8 cellular contexts compared by ENCODE assay signal in genomic region chr20:49937023-49937929, GRCh38. TPM values are rescaled to one million over a fixed set of nuclear protein-coding genes. Genes with fewer than 3 reads are reported as not detected.
A peak's percentile ranks its signal among the peaks of the same experiment; 100 is the strongest.
DNase-seq lines count a peak whose midpoint lies in the region; ATAC-seq and TF ChIP-seq lines count a peak whose summit lies in the region.

No MANE protein-coding gene starts in this region.

- no peak overlapping the region for H2BK15ac ChIP-seq in neuronal stem cell (ENCODE audit: low read length)

- ATAC-seq in GM19351 (IDR thresholded peaks at IDR 0.05; ENCODE audit: unreplicated experiment) = peak; percentile 5
- ATAC-seq in HG03095 (IDR thresholded peaks at IDR 0.05; ENCODE audit: unreplicated experiment) = no peak

- in situ Hi-C loops in GM13977 (cut with MboI; ENCODE audit: low pct_unique_long_range_greater_than_20kb, low sequenced_read_pairs, unreplicated experiment) = no loop called here

- H3K4me3 Mint-ChIP-seq in endodermal cell = peak overlapping the region; percentile 88

- no peaks in the 10 kb centered on the region for H3K27me3 ChIP-seq in endodermal cell (ENCODE audit: control insufficient read depth, insufficient read depth, low read length, poor library complexity, severe bottlenecking)
- no peaks in the 10 kb centered on the region for H3K27me3 ChIP-seq in neuronal stem cell (ENCODE audit: control insufficient read depth in 3 of 3, insufficient read depth in 3 of 3, low read depth in 1 of 3, low read length in 3 of 3)

- H3K9me3 ChIP-seq in endodermal cell (ENCODE audit: control insufficient read depth, low read length) (no peaks in the 10 kb centered on the region), neuronal stem cell (replicated peaks in 1 of 2; ENCODE audit: control insufficient read depth in 2 of 2, insufficient read depth in 1 of 2, low read depth in 1 of 2, low read length in 2 of 2) (no peaks in the 10 kb centered on the region)

- H3K9me3 Mint-ChIP-seq in endodermal cell = no peaks in the 10 kb centered on the region

- peak overlapping the region; percentile 98 for H3K4me2 ChIP-seq in neuronal stem cell (ENCODE audit: insufficient read depth, low read length, poor library complexity, severe bottlenecking)

- H2AFZ ChIP-seq in neuronal stem cell (ENCODE audit: low read length) = peak overlapping the region; percentile 92

- H3K9ac ChIP-seq in endodermal cell (ENCODE audit: extremely low read depth, low read length, poor library complexity, severe bottlenecking) (peak overlapping the region; percentile 91), neuronal stem cell (ENCODE audit: low read depth, low read length, poor library complexity) (no peak overlapping the region)

- H3K18ac ChIP-seq in neuronal stem cell (ENCODE audit: low read length) = no peak overlapping the region

- peaks cover 16% of the 10 kb centered on the region for H3K36me3 Mint-ChIP-seq in endodermal cell (ENCODE audit: low read depth)

- no peak overlapping the region for H2BK5ac ChIP-seq in neuronal stem cell (ENCODE audit: low read length)

- H2BK12ac ChIP-seq in neuronal stem cell (ENCODE audit: low read length) = no peak overlapping the region

- 18 to 26% methylated on average over 9 to 12 of the region's 12 CpGs for WGBS in endodermal cell (ENCODE audit: insufficient coverage in 1 of 2, insufficient read length in 1 of 2), 2 experiments
- no CpG with 5 or more reads among the region's 12 CpGs for WGBS in neuronal stem cell (ENCODE audit: extremely low coverage in 2 of 2, insufficient read length in 2 of 2, insufficient replicate concordance in 1 of 2), 2 donors

- H3K4me1 ChIP-seq in endodermal cell (ENCODE audit: control insufficient read depth, insufficient read depth, low read length) = peaks cover 18% of the 10 kb centered on the region
- H3K4me1 ChIP-seq in neuronal stem cell (ENCODE audit: control insufficient read depth in 2 of 2, insufficient read depth in 1 of 2, low read depth in 1 of 2, low read length in 2 of 2) = peaks cover 6 to 7% of the 10 kb centered on the region in 2 donors

- no peak overlapping the region for H2BK120ac ChIP-seq in neuronal stem cell (ENCODE audit: low read depth, low read length)

- H4K91ac ChIP-seq in neuronal stem cell (ENCODE audit: low read depth, low read length, poor library complexity) = no peak overlapping the region

- no peak overlapping the region for H2AK5ac ChIP-seq in neuronal stem cell (ENCODE audit: low read depth, low read length)

- H3K4me3 ChIP-seq in AG10803 (ENCODE audit: low read length) (peak overlapping the region; percentile 91), endodermal cell (ENCODE audit: low read length) (peak overlapping the region; percentile 100), neuronal stem cell (ENCODE audit: low read length in 2 of 2) (peak overlapping the region; percentile 79 to 98)

- H4K8ac ChIP-seq in neuronal stem cell (ENCODE audit: low read depth, low read length) = no peak overlapping the region

- H3K4ac ChIP-seq in neuronal stem cell (ENCODE audit: low read length) = no peak overlapping the region

- H3K14ac ChIP-seq in neuronal stem cell (ENCODE audit: low read length) = no peak overlapping the region

- H3K23ac ChIP-seq in neuronal stem cell (ENCODE audit: low read depth, low read length, poor library complexity) = no peak overlapping the region

- no peak for TF ChIP-seq CTCF in AG10803 (conservative IDR thresholded peaks at IDR 0.05; ENCODE audit: low read length)
- TF ChIP-seq CTCF in endodermal cell (conservative IDR thresholded peaks at IDR 0.05) = no peak
- no peak for TF ChIP-seq CTCF in GM13977 (IDR thresholded peaks at IDR 0.05; ENCODE audit: extremely low read depth, insufficient read depth, missing control alignments)

- peak overlapping the region; percentile 66 for H3K27ac Mint-ChIP-seq in endodermal cell

- H3K27me3 Mint-ChIP-seq in endodermal cell (ENCODE audit: insufficient read depth) = no peaks in the 10 kb centered on the region

- H3K79me1 ChIP-seq in neuronal stem cell (ENCODE audit: low read depth, low read length) = peaks cover 15% of the 10 kb centered on the region

- no peak for DNase-seq in AG10803 (ENCODE audit: low read depth)
- no peak for DNase-seq in endodermal cell
- DNase-seq in neuronal stem cell (ENCODE audit: low spot score) = no peak
- DNase-seq in GM13977 (ENCODE audit: low spot score) = no peak
- DNase-seq in NCI-H748 treated with DMSO at 0.1 percent for 48 hours (lab: John Stamatoyannopoulos, UW) = no peak

- H3K36me3 ChIP-seq in endodermal cell (ENCODE audit: control insufficient read depth, insufficient read depth, low read length) = peaks cover 22% of the 10 kb centered on the region
- peaks cover 2 to 34% of the 10 kb centered on the region in 2 donors for H3K36me3 ChIP-seq in neuronal stem cell (replicated peaks in 1 of 2; ENCODE audit: control insufficient read depth in 2 of 2, insufficient read depth in 2 of 2, low read length in 2 of 2)

- peaks cover 34% of the 10 kb centered on the region for H3K4me1 Mint-ChIP-seq in endodermal cell

- H3K27ac ChIP-seq in endodermal cell (ENCODE audit: low read depth, low read length) = no peak overlapping the region
- H3K27ac ChIP-seq in neuronal stem cell (replicated peaks; ENCODE audit: low read length) = no peak overlapping the region

TF ChIP-seq in PFSK-1, 5 proteins besides CTCF, POLR2A, EP300 and RAD21:
- TF ChIP-seq FOXP2 (optimal IDR thresholded peaks at IDR 0.05; ENCODE audit: borderline replicate concordance, extremely low read depth, extremely low read length, insufficient read depth) = no peak
- TF ChIP-seq POLR2AphosphoS5 (IDR thresholded peaks at IDR 0.05; ENCODE audit: low read depth, low read length) = peak; percentile 37; the same call in 1 of the 2 replicates
- no peak for TF ChIP-seq TAF1 (IDR thresholded peaks at IDR 0.05; ENCODE audit: borderline replicate concordance, insufficient read depth, low read length)

RNA-seq across cellular contexts. Expression of gene RNF114, which starts 1.1 kb away (rescaled TPM):
- polyA plus RNA-seq in PFSK-1 (2012; ENCODE audit: insufficient read length, low read depth) = 111 TPM
- 10 to 100 TPM; 48.8 to 52.5 TPM for total RNA-seq in endodermal cell
- polyA plus RNA-seq in endodermal cell (2013, experiment 1 of 2) = 91.4 TPM
- 92.1 TPM for polyA plus RNA-seq in endodermal cell (2013, experiment 2 of 2)
- 37.2 TPM for polyA plus RNA-seq in neuronal stem cell (2013, experiment 1 of 2)
- 37.0 TPM for polyA plus RNA-seq in neuronal stem cell (2013, experiment 2 of 2)

RNA-seq across cellular contexts. Expression of gene SPATA2, which starts 21.9 kb away (rescaled TPM):
- polyA plus RNA-seq in PFSK-1 (2012; ENCODE audit: insufficient read length, low read depth) = 7.6 TPM
- 10 to 100 TPM in 1 of 2 donors, 1 to 10 TPM in 1; 8.6 to 10.4 TPM for total RNA-seq in endodermal cell
- polyA plus RNA-seq in endodermal cell (2013, experiment 1 of 2) = 10.2 TPM
- 8.3 TPM for polyA plus RNA-seq in endodermal cell (2013, experiment 2 of 2)
- polyA plus RNA-seq in neuronal stem cell (2013, experiment 1 of 2) = 9.3 TPM
- 9.3 TPM for polyA plus RNA-seq in neuronal stem cell (2013, experiment 2 of 2)

RNA-seq across cellular contexts. Expression of gene SNAI1, which starts 45.5 kb away (rescaled TPM):
- polyA plus RNA-seq in PFSK-1 (2012; ENCODE audit: insufficient read length, low read depth) = 11.1 TPM
- 10 to 100 TPM; 10.6 to 13.1 TPM for total RNA-seq in endodermal cell
- polyA plus RNA-seq in endodermal cell (2013, experiment 1 of 2) = 8.0 TPM
- polyA plus RNA-seq in endodermal cell (2013, experiment 2 of 2) = 8.3 TPM
- polyA plus RNA-seq in neuronal stem cell (2013, experiment 1 of 2) = 3.5 TPM
- 3.7 TPM for polyA plus RNA-seq in neuronal stem cell (2013, experiment 2 of 2)
